ENCODE assay signal across 22 cellular contexts in the genomic region with DNA sequence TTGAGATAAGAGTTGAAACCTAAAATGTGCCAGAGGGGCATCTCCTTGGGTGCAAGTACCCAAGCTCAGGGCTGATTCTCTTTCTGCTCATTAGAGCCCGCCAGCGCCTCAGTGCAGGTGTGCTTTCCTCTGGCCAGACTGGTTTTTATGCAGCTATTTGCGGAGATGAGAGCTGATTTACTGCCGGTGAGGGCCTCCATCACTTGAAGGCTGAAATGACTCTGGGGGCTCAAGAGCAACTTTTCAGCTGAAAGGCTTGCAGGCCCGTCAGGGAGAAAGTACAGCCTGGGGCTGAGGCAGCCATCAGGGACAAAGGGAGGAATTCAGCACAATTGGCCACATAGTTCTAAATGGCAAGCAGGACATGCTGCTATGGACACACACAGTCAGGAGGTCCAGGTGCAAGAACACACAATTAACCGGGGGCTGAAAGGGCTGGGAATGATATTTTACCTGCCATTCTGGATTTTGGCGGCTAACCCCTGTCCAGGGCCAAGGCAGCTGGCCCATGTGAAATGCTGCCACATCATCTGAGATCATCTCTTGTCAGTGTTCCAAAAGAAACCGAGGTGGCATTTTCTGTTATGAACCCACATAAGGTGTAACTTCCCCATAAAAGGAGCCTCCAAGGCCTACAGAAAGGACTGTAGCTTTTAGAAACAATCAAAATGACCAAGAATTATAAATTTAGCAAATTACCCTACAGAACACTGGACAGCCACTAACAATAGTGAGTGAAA.
"Had no signal": no experiment of that assay in that cellular context is flagged by ENCODE, and none has a peak within 500 bp of the region (broad histone marks: within the 10 kb centered on the region; RNA-seq: fewer than 3 reads in every experiment).

No MANE protein-coding gene starts in this region.

- H3K27ac ChIP-seq: SK-N-MC had no signal

- DNase-seq: activated B cell treated with CpG ODN at 0.5 μM for 24 hours; activated CD4-positive, alpha-beta T cell treated with anti-CD3 and anti-CD28 coated beads for 1 hour; activated CD4-positive, alpha-beta T cell treated with anti-CD3 and anti-CD28 coated beads, Interleukin-2, amount 10 ng/mL, durations not matched to agents 24 days and 14 days; activated CD4-positive, alpha-beta T cell treated with anti-CD3 and anti-CD28 coated beads, Interleukin-2, amount 50 U/mL, for 48 hours; activated CD8-positive, alpha-beta memory T cell treated with anti-CD3 and anti-CD28 coated beads, Interleukin-2, amount 10 ng/mL, durations not matched to agents 7 days and 5 days; activated effector memory CD4-positive, alpha-beta T cell treated with Interleukin-2 at 50 U/mL for 16 hours; activated naive CD4-positive, alpha-beta T cell treated with Interleukin-2 at 50 U/mL for 16 hours; activated naive CD8-positive, alpha-beta T cell treated with anti-CD3 and anti-CD28 coated beads, Interleukin-2, amount 50 U/mL, for 24 hours; activated T-cell treated with anti-CD3 and anti-CD28 coated beads, Interleukin-2, amount 50 U/mL, for 24 hours; amniotic stem cell; MM.1S; NCI-H1105; NCI-H1436; NCI-H1694 treated with DMSO at 0.1 percent for 48 hours; NCI-H2029 treated with DMSO at 0.1 percent for 48 hours; NCI-H2171; NCI-H345; NCI-H524 treated with DMSO at 0.1 percent for 48 hours; T-cell; T-helper 2 cell; T1000 had no signal

- H3K4me3 ChIP-seq: SK-N-MC had no signal
